ENCODE assay signal across 1 cellular context in the genomic region with DNA sequence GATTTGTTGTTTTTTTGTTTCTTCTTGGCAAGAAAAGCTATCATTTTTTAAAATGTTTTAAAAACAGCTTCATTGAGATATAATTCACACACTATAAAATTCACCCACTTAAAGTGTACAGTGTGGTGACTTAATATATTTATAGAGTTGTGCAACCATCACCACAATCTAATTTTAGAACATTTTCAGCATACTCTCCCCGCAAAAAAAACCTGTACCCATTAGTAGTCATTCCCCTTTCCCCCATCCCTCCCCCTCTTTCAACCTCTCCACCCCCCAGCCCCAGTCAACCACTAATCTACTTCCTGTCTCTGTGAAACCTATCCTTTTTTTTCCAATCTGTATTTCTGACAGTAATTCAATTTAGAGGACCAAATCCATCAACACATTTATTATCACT.
TF ChIP-seq lines count a peak whose summit lies in the region.

No MANE protein-coding gene starts in this region.

TF ChIP-seq in GM12878, 131 proteins besides CTCF, POLR2A, EP300 and RAD21:
- TF ChIP-seq MEF2A (IDR thresholded peaks at IDR 0.05; ENCODE audit: insufficient read depth, low read depth, low read length) (peak; percentile 83), RUNX3 (IDR thresholded peaks at IDR 0.05; ENCODE audit: low read length) (peak; percentile 80), HDGF (IDR thresholded peaks at IDR 0.05) (no peak), BCL11A (IDR thresholded peaks at IDR 0.05; ENCODE audit: low read depth, low read length) (0 out of 2 replicates have a peak, but pooled peaks have one; percentile 16), TBL1XR1 (IDR thresholded peaks at IDR 0.05; ENCODE audit: low read depth, low read length) (no peak), HCFC1 (IDR thresholded peaks at IDR 0.05; ENCODE audit: low read length) (no peak), ESRRA (IDR thresholded peaks at IDR 0.05; ENCODE audit: low read length) (no peak), RAD51 (IDR thresholded peaks at IDR 0.05) (no peak), CHD1 (IDR thresholded peaks at IDR 0.05; ENCODE audit: low read depth, low read length) (no peak), SREBF1 (IDR thresholded peaks at IDR 0.05; ENCODE audit: low read length) (no peak), YY1 (IDR thresholded peaks at IDR 0.05; ENCODE audit: low read depth, low read length) (no peak)
- TF ChIP-seq, protein P1, sequence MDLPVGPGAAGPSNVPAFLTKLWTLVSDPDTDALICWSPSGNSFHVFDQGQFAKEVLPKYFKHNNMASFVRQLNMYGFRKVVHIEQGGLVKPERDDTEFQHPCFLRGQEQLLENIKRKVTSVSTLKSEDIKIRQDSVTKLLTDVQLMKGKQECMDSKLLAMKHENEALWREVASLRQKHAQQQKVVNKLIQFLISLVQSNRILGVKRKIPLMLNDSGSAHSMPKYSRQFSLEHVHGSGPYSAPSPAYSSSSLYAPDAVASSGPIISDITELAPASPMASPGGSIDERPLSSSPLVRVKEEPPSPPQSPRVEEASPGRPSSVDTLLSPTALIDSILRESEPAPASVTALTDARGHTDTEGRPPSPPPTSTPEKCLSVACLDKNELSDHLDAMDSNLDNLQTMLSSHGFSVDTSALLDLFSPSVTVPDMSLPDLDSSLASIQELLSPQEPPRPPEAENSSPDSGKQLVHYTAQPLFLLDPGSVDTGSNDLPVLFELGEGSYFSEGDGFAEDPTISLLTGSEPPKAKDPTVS (IDR thresholded peaks at IDR 0.05; ENCODE audit: low read depth, low read length): no peak
